Comparison of ENCODE assay signal across 8 cellular contexts in the genomic region with DNA sequence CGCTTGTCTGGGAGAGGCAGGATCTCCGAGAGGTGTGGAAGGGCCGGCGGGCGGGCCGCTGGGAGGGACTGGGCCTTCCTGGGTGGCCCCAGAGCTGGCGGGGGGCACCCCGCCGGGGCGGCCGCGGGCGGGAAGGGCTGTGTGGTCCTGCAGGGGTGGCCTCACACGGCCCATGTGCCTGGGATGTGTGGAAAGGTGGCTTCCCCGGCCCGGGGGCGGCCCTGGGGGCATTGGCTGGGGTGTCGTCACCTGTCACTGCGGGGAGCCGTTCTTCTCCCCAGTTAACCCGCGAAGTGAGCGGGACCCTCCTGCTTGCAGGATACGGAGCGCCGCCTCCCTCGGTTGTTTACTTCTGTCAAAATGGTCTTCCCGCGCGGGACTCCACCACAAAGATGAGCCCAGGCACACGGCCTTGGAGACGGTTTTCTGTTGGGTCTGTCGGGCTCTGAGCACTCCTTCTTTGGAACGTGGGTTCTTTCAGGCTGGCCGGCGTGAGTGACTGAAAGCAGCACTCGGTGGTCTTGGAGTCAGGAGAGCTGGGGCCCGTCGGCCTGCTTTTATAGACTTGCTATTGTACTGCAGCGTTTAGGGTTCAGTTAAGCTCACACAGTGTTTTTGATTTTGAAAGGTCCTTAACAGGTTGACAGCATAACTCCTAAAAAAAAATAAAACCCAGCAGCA. TPM values are rescaled to one million over a fixed set of nuclear protein-coding genes. Genes with fewer than 3 reads are reported as not detected.
DNase-seq lines count a peak whose midpoint lies in the region; ATAC-seq and TF ChIP-seq lines count a peak whose summit lies in the region.

No MANE protein-coding gene starts in this region.

- peaks cover 30% of the 10 kb centered on the region for H3K4me1 ChIP-seq in Caco-2
- H3K4me1 ChIP-seq in liver (ENCODE audit: control insufficient read depth in 4 of 4, insufficient read depth in 4 of 4, low read length in 3 of 4) = peaks cover 3 to 17% (median 8%) of the 10 kb centered on the region in 4 donors

- peak overlapping the region; percentile 94 for H3K27ac ChIP-seq in liver (ENCODE audit: low read depth in 1 of 2, low read length in 2 of 2)

- WGBS in liver = under 1% methylated on average over 40 of the region's 40 CpGs

- intact Hi-C loops in Caco-2 (cut with micrococcal nuclease; ENCODE audit: unreplicated experiment) = loop anchor here (5.0 kb wide), 2 partner anchors 34 to 361 kb away; a partner anchor contains a TSS
- intact Hi-C loops in activated B cell treated with CpG ODN at 0.5 μM for 24 hours (cut with micrococcal nuclease) = loop anchor here (1.0 to 5.0 kb wide), 5 partner anchors 10 to 646 kb away; a partner anchor contains a TSS

- POLR2A ChIA-PET in Caco-2 (lab: Charles Lee) = no interaction called here
- POLR2A ChIA-PET in activated B cell treated with CpG ODN at 0.5 μM for 24 hours (lab: Charles Lee) = interaction anchor here (0.5 to 1.7 kb wide), 4 partner anchors 16 to 290 kb away, joined by 3 to 7 read pairs (median 4); no protein-coding TSS in a partner anchor

- H3K4me1 Mint-ChIP-seq in Caco-2 (ENCODE audit: low read depth, unreplicated experiment) (peaks cover 19% of the 10 kb centered on the region), activated B cell treated with CpG ODN at 0.5 μM for 24 hours (peaks cover 46% of the 10 kb centered on the region), chondrocyte (ENCODE audit: low read depth) (peaks cover 36% of the 10 kb centered on the region)

- CTCF ChIA-PET in Caco-2 (lab: Charles Lee) (no interaction called here), activated B cell treated with CpG ODN at 0.5 μM for 24 hours (lab: Charles Lee) (interaction anchor here (1.4 kb wide), 1 partner anchor 10 kb away, joined by 4 read pairs; no protein-coding TSS in a partner anchor)

- TF ChIP-seq CTCF in Caco-2 (IDR thresholded peaks at IDR 0.05; ENCODE audit: insufficient read depth in 1 of 2, low read depth in 1 of 2, low read length in 1 of 2, severe bottlenecking in 1 of 2, unreplicated experiment in 1 of 2) (no peak), activated B cell treated with CpG ODN at 0.5 μM for 24 hours (IDR thresholded peaks at IDR 0.05) (no peak), chondrocyte (IDR thresholded peaks at IDR 0.05) (no peak), liver (IDR thresholded peaks at IDR 0.05; ENCODE audit: low read depth, low read length, missing input control) (no peak)

- no TSS peak for BruUV-seq in Caco-2 (replicated peaks; lab: Mats Ljungman, UMichigan)

- no peaks in the 10 kb centered on the region for H3K9me3 Mint-ChIP-seq in Caco-2 (ENCODE audit: unreplicated experiment)
- H3K9me3 Mint-ChIP-seq in activated B cell treated with CpG ODN at 0.5 μM for 24 hours = no peaks in the 10 kb centered on the region
- no peaks in the 10 kb centered on the region for H3K9me3 Mint-ChIP-seq in chondrocyte (ENCODE audit: low read depth)

- H3K27ac Mint-ChIP-seq in Caco-2 (ENCODE audit: unreplicated experiment) (peak overlapping the region; percentile 100), activated B cell treated with CpG ODN at 0.5 μM for 24 hours (peak overlapping the region; percentile 98), chondrocyte (ENCODE audit: unreplicated experiment) (peak overlapping the region; percentile 99)

- H3K9me3 ChIP-seq in Caco-2 (no peaks in the 10 kb centered on the region), liver (ENCODE audit: control insufficient read depth in 4 of 4, low read length in 3 of 4) (no peaks in the 10 kb centered on the region)

- H3K27me3 ChIP-seq in Caco-2 (replicated peaks; ENCODE audit: control insufficient read depth, insufficient read depth, low read length) (no peaks in the 10 kb centered on the region), liver (ENCODE audit: control insufficient read depth in 4 of 4, insufficient read depth in 4 of 4, low read length in 3 of 4) (no peaks in the 10 kb centered on the region)

- H3K4me3 ChIP-seq in Caco-2 (ENCODE audit: low read depth, low read length) (peak overlapping the region; percentile 82), liver (ENCODE audit: low read depth in 1 of 3, low read length in 3 of 3) (peak overlapping the region; percentile 78 to 97 (median 93))

- no peak for TF ChIP-seq RAD21 in liver (IDR thresholded peaks at IDR 0.05)

- H3K4me3 Mint-ChIP-seq in Caco-2 (ENCODE audit: unreplicated experiment) (peak overlapping the region; percentile 90), activated B cell treated with CpG ODN at 0.5 μM for 24 hours (peak overlapping the region; percentile 91), chondrocyte (ENCODE audit: unreplicated experiment) (peak overlapping the region; percentile 88)

- H3K27me3 Mint-ChIP-seq in Caco-2 (ENCODE audit: insufficient read depth, unreplicated experiment) (no peaks in the 10 kb centered on the region), activated B cell treated with CpG ODN at 0.5 μM for 24 hours (no peaks in the 10 kb centered on the region), chondrocyte (ENCODE audit: low read depth) (no peaks in the 10 kb centered on the region)

- H3K36me3 Mint-ChIP-seq in Caco-2 (ENCODE audit: insufficient read depth, unreplicated experiment) (peaks cover 38% of the 10 kb centered on the region), activated B cell treated with CpG ODN at 0.5 μM for 24 hours (ENCODE audit: low read depth) (peaks cover 26% of the 10 kb centered on the region), chondrocyte (ENCODE audit: low read depth) (no peaks in the 10 kb centered on the region)

- no peaks in the 10 kb centered on the region; the same call in 1 of the 2 replicates for H3K36me3 ChIP-seq in Caco-2 (ENCODE audit: control insufficient read depth, insufficient read depth, low read length)
- H3K36me3 ChIP-seq in liver (ENCODE audit: control insufficient read depth in 4 of 4, insufficient read depth in 3 of 4, low read depth in 1 of 4, low read length in 3 of 4) = peaks cover 0 to 2% (median 0%) of the 10 kb centered on the region in 4 donors

- peak; percentile 51 to 56 for DNase-seq in Caco-2
- DNase-seq in HT1080 (ENCODE audit: low read depth) = peak; percentile 47
- no peak for DNase-seq in activated B cell treated with CpG ODN at 0.5 μM for 24 hours
- DNase-seq in chondrocyte (ENCODE audit: low spot score) = no peak
- peak; percentile 46 to 50 for DNase-seq in stimulated activated CD4-positive, alpha-beta T cell treated with anti-CD3 and anti-CD28 coated beads, Interleukin-4, amount 100 ng/mL, for 4 hours
- no peak for DNase-seq in cortex of kidney (lab: John Stamatoyannopoulos, UW)

- peak overlapping the region; percentile 85 to 99 for H3K9ac ChIP-seq in liver (ENCODE audit: low read depth in 1 of 2, low read length in 2 of 2)

- ATAC-seq in GM21381 (IDR thresholded peaks at IDR 0.05; ENCODE audit: unreplicated experiment) = peak; percentile 32
- peak; percentile 20 for ATAC-seq in activated B cell treated with CpG ODN at 0.5 μM for 24 hours (ENCODE audit: low read depth)

TF ChIP-seq in liver, 16 proteins besides CTCF, POLR2A, EP300 and RAD21:
- TF ChIP-seq GABPA (IDR thresholded peaks at IDR 0.05 in 1 of 2, conservative IDR thresholded peaks at IDR 0.05 in 1 of 2) = no peak
- TF ChIP-seq, protein P1, sequence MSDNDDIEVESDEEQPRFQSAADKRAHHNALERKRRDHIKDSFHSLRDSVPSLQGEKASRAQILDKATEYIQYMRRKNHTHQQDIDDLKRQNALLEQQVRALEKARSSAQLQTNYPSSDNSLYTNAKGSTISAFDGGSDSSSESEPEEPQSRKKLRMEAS (IDR thresholded peaks at IDR 0.05) = no peak
- TF ChIP-seq TAF1 (conservative IDR thresholded peaks at IDR 0.05) = no peak
- TF ChIP-seq, protein P2, sequence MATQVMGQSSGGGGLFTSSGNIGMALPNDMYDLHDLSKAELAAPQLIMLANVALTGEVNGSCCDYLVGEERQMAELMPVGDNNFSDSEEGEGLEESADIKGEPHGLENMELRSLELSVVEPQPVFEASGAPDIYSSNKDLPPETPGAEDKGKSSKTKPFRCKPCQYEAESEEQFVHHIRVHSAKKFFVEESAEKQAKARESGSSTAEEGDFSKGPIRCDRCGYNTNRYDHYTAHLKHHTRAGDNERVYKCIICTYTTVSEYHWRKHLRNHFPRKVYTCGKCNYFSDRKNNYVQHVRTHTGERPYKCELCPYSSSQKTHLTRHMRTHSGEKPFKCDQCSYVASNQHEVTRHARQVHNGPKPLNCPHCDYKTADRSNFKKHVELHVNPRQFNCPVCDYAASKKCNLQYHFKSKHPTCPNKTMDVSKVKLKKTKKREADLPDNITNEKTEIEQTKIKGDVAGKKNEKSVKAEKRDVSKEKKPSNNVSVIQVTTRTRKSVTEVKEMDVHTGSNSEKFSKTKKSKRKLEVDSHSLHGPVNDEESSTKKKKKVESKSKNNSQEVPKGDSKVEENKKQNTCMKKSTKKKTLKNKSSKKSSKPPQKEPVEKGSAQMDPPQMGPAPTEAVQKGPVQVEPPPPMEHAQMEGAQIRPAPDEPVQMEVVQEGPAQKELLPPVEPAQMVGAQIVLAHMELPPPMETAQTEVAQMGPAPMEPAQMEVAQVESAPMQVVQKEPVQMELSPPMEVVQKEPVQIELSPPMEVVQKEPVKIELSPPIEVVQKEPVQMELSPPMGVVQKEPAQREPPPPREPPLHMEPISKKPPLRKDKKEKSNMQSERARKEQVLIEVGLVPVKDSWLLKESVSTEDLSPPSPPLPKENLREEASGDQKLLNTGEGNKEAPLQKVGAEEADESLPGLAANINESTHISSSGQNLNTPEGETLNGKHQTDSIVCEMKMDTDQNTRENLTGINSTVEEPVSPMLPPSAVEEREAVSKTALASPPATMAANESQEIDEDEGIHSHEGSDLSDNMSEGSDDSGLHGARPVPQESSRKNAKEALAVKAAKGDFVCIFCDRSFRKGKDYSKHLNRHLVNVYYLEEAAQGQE (IDR thresholded peaks at IDR 0.05) = no peak

RNA-seq across cellular contexts. Expression of a gene that starts 0.7 kb away (rescaled TPM):
- total RNA-seq in Caco-2 (2022) (91.4 and 95.7 TPM in 2 replicates), activated B cell treated with CpG ODN at 0.5 μM for 24 hours (41.1 and 43.3 TPM in 2 replicates), chondrocyte (28.2 to 32.7 TPM (median 29.3 TPM) in 3 replicates), liver (10 to 100 TPM; 13.1 to 26.4 TPM)
- 36.9 and 38.5 TPM in 2 replicates for total RNA-seq in HT1080 (2014; rRNA removed; shearing (Covaris generic))
- 32.9 and 41.2 TPM in 2 replicates for polyA plus RNA-seq in HT1080 (2015; cell fraction: cytosol; rRNA removed)
- polyA plus RNA-seq in HT1080 (2015; cell fraction: nucleus; rRNA removed) = 50.7 and 51.4 TPM in 2 replicates
- polyA plus RNA-seq in liver = 10 to 100 TPM in 1 of 2 donors, 1 to 10 TPM in 1; 7.2 to 23.0 TPM

Comparison
In these comparisons a context has a peak if more than half of its experiments do, and no peak if none do; other contexts are left out.
1. DNase-seq: peak in Caco-2 (2 of 2), HT1080 (single experiment) and stimulated activated CD4-positive, alpha-beta T cell treated with anti-CD3 and anti-CD28 coated beads, Interleukin-4, amount 100 ng/mL, for 4 hours (2 of 2); none in activated B cell treated with CpG ODN at 0.5 μM for 24 hours (single experiment), chondrocyte (single experiment) and cortex of kidney (single experiment).
2. Peak in every context shown above with its lines, with median percentiles within 50 percentile points of each other: H3K27ac Mint-ChIP-seq and H3K4me3 Mint-ChIP-seq.